Comparison of ENCODE assay signal across 8 cellular contexts in genomic region chr17:59154335-59154720, GRCh38. TPM values are rescaled to one million over a fixed set of nuclear protein-coding genes. Genes with fewer than 3 reads are reported as not detected.
DNase-seq lines count a peak whose midpoint lies in the region; ATAC-seq and TF ChIP-seq lines count a peak whose summit lies in the region.

No MANE protein-coding gene starts in this region.

- DNase-seq in HAP-1 (ENCODE audit: low spot score in 2 of 2) (peak; percentile 31 to 63), SK-MEL-5 (ENCODE audit: low read depth, low spot score) (peak; percentile 67), choroid plexus epithelial cell (ENCODE audit: low read depth) (peak; percentile 56), lower lobe of right lung (peak; percentile 53)
- DNase-seq in stimulated activated CD8-positive, alpha-beta memory T cell treated with anti-CD3 and anti-CD28 coated beads, Interleukin-7, amount 100 ng/mL, for 48 hours (ENCODE audit: extremely low read depth in 1 of 2, low read depth in 1 of 2): peak; percentile 20 to 32
- DNase-seq in activated CD4-positive, CD25-positive, alpha-beta regulatory T cell treated with anti-CD3 and anti-CD28 coated beads, Interleukin-2, amount 50 U/mL, for 72 hours: no peak

- H3K36me3 ChIP-seq in HAP-1 (replicated peaks) (no peaks in the 10 kb centered on the region), lower lobe of right lung (no peaks in the 10 kb centered on the region)

- H3K9me3 ChIP-seq in HAP-1 (no peaks in the 10 kb centered on the region), lower lobe of right lung (no peaks in the 10 kb centered on the region)

- H3K27me3 ChIP-seq in HAP-1 (ENCODE audit: low read depth) (no peaks in the 10 kb centered on the region), lower lobe of right lung (ENCODE audit: low read depth) (no peaks in the 10 kb centered on the region)

- peak overlapping the region; percentile 90 for H3K4me3 ChIP-seq in HAP-1
- peak overlapping the region; percentile 88 for H3K4me3 ChIP-seq in choroid plexus epithelial cell (ENCODE audit: low read depth, low read length)
- H3K4me3 ChIP-seq in lower lobe of right lung: peak overlapping the region; percentile 84

- intact Hi-C loops in lower lobe of right lung (cut with DNase I): no loop called here

- peak overlapping the region; percentile 93 for H3K27ac ChIP-seq in C4-2B
- H3K27ac ChIP-seq in lower lobe of right lung: peak overlapping the region; percentile 82

- peaks cover 54% of the 10 kb centered on the region for H3K4me1 ChIP-seq in HAP-1
- peaks cover 26% of the 10 kb centered on the region for H3K4me1 ChIP-seq in lower lobe of right lung

- ATAC-seq in lower lobe of right lung (peak in 1 of 2 donors; percentile 25), GM19452 (IDR thresholded peaks at IDR 0.05; ENCODE audit: unreplicated experiment) (no peak)

- TF ChIP-seq CTCF in C4-2B (conservative IDR thresholded peaks at IDR 0.05): no peak
- no peak for TF ChIP-seq CTCF in choroid plexus epithelial cell (conservative IDR thresholded peaks at IDR 0.05; ENCODE audit: low read depth, low read length)
- TF ChIP-seq CTCF in lower lobe of right lung (IDR thresholded peaks at IDR 0.05): no peak

- in situ Hi-C loops in HAP-1 (cut with MboI; ENCODE audit: low sequenced_read_pairs): no loop called here
- in situ Hi-C loops in SK-MEL-5 (cut with HindIII; ENCODE audit: low pct_unique_long_range_greater_than_20kb, low sequenced_read_pairs): no loop called here

RNA-seq across cellular contexts. Expression of gene SKA2, which starts 0.7 kb away (rescaled TPM):
- total RNA-seq in SK-MEL-5 (2014; rRNA removed; shearing (Covaris generic)): 66.4 and 103 TPM in 2 replicates
- 71.2 and 78.7 TPM in 2 replicates for polyA plus RNA-seq in SK-MEL-5 (2015; cell fraction: cytosol; rRNA removed)
- 13.5 and 34.7 TPM in 2 replicates for polyA plus RNA-seq in SK-MEL-5 (2015; cell fraction: nucleus; rRNA removed)
- 20.9 TPM for total RNA-seq in lower lobe of right lung

RNA-seq across cellular contexts. Expression of gene PRR11, which starts 1.2 kb away (rescaled TPM):
- 22.0 and 22.9 TPM in 2 replicates for total RNA-seq in SK-MEL-5 (2014; rRNA removed; shearing (Covaris generic))
- 60.9 and 73.6 TPM in 2 replicates for polyA plus RNA-seq in SK-MEL-5 (2015; cell fraction: cytosol; rRNA removed)
- polyA plus RNA-seq in SK-MEL-5 (2015; cell fraction: nucleus; rRNA removed): 12.6 and 14.6 TPM in 2 replicates
- 4.1 TPM for total RNA-seq in lower lobe of right lung

RNA-seq across cellular contexts. Expression of gene TRIM37, which starts 47.6 kb away (rescaled TPM):
- total RNA-seq in SK-MEL-5 (2014; rRNA removed; shearing (Covaris generic)): 64.4 and 67.5 TPM in 2 replicates
- 37.8 and 44.9 TPM in 2 replicates for polyA plus RNA-seq in SK-MEL-5 (2015; cell fraction: cytosol; rRNA removed)
- 99.0 and 114 TPM in 2 replicates for polyA plus RNA-seq in SK-MEL-5 (2015; cell fraction: nucleus; rRNA removed)
- total RNA-seq in lower lobe of right lung: 19.3 TPM

RNA-seq across cellular contexts. Expression of gene SMG8, which starts 55.5 kb away (rescaled TPM):
- total RNA-seq in SK-MEL-5 (2014; rRNA removed; shearing (Covaris generic)): 53.1 and 60.2 TPM in 2 replicates
- polyA plus RNA-seq in SK-MEL-5 (2015; cell fraction: cytosol; rRNA removed): 27.8 and 33.4 TPM in 2 replicates
- polyA plus RNA-seq in SK-MEL-5 (2015; cell fraction: nucleus; rRNA removed): 12.7 and 18.1 TPM in 2 replicates
- 14.6 TPM for total RNA-seq in lower lobe of right lung
